In the genomic region with DNA sequence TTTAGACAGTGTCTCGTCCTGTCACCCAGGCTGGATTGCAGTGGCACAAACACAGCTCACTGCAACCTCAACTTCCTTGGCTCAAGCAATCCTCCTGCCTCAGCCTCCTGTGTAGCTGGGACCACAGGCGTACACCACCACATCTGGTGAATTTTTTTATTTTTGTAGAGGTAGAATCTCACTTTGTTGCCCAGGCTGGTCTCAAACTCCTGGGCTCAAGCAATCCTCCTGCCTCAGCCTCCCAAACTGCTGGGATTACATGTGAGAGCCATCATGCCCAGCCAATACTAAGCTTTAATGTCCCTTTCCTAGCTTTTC, we compare ENCODE assay signal across 1 cellular context.
A peak's percentile ranks its signal among the peaks of the same experiment; 100 is the strongest.
TF ChIP-seq lines count a peak whose summit lies in the region.
"Not testable (repeated sequence)": the region's sequence is repeated elsewhere in the genome, so short reads cannot be mapped to it uniquely, and the experiment has no call there.

No MANE protein-coding gene starts in this region.

TF ChIP-seq in K562, 482 proteins besides CTCF, POLR2A, EP300 and RAD21:
- TF ChIP-seq HDAC2 (IDR thresholded peaks at IDR 0.05) = 0 out of 2 replicates have a peak, but pooled peaks have one; percentile 5
- 0 out of 2 replicates have a peak, but pooled peaks have one; percentile 61 for TF ChIP-seq HDGF (IDR thresholded peaks at IDR 0.05)
- not testable (repeated sequence) for TF ChIP-seq ATF1 (CRISPR knock-in tag; IDR thresholded peaks at IDR 0.05)
- 0 out of 2 replicates have a peak, but pooled peaks have one; percentile 37 for TF ChIP-seq ATF1 (tag; IDR thresholded peaks at IDR 0.05)
- peak; percentile 32; the same call in 1 of the 2 replicates for TF ChIP-seq BCOR (IDR thresholded peaks at IDR 0.05)
- 0 out of 2 replicates have a peak, but pooled peaks have one; percentile 42 for TF ChIP-seq L3MBTL2 (IDR thresholded peaks at IDR 0.05)
- peak in 1 of 2 experiments; percentile 38; a peak in 1 of 4 replicates for TF ChIP-seq NRF1 (conservative IDR thresholded peaks at IDR 0.05 in 1 of 2, IDR thresholded peaks at IDR 0.05 in 1 of 2)
- TF ChIP-seq ELF4 (CRISPR knock-in tag; IDR thresholded peaks at IDR 0.05) = 0 out of 2 replicates have a peak, but pooled peaks have one; percentile 1
- TF ChIP-seq, protein P1, sequence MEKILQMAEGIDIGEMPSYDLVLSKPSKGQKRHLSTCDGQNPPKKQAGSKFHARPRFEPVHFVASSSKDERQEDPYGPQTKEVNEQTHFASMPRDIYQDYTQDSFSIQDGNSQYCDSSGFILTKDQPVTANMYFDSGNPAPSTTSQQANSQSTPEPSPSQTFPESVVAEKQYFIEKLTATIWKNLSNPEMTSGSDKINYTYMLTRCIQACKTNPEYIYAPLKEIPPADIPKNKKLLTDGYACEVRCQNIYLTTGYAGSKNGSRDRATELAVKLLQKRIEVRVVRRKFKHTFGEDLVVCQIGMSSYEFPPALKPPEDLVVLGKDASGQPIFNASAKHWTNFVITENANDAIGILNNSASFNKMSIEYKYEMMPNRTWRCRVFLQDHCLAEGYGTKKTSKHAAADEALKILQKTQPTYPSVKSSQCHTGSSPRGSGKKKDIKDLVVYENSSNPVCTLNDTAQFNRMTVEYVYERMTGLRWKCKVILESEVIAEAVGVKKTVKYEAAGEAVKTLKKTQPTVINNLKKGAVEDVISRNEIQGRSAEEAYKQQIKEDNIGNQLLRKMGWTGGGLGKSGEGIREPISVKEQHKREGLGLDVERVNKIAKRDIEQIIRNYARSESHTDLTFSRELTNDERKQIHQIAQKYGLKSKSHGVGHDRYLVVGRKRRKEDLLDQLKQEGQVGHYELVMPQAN (IDR thresholded peaks at IDR 0.05; ENCODE audit: borderline replicate concordance) = peak; percentile 41; the same call in 1 of the 2 replicates
- 0 out of 2 replicates have a peak, but pooled peaks have one; percentile 0 for TF ChIP-seq SOX6 (IDR thresholded peaks at IDR 0.05)
- TF ChIP-seq, protein P2, sequence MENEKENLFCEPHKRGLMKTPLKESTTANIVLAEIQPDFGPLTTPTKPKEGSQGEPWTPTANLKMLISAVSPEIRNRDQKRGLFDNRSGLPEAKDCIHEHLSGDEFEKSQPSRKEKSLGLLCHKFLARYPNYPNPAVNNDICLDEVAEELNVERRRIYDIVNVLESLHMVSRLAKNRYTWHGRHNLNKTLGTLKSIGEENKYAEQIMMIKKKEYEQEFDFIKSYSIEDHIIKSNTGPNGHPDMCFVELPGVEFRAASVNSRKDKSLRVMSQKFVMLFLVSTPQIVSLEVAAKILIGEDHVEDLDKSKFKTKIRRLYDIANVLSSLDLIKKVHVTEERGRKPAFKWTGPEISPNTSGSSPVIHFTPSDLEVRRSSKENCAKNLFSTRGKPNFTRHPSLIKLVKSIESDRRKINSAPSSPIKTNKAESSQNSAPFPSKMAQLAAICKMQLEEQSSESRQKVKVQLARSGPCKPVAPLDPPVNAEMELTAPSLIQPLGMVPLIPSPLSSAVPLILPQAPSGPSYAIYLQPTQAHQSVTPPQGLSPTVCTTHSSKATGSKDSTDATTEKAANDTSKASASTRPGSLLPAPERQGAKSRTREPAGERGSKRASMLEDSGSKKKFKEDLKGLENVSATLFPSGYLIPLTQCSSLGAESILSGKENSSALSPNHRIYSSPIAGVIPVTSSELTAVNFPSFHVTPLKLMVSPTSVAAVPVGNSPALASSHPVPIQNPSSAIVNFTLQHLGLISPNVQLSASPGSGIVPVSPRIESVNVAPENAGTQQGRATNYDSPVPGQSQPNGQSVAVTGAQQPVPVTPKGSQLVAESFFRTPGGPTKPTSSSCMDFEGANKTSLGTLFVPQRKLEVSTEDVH (IDR thresholded peaks at IDR 0.05; ENCODE audit: low read depth, partially characterized antibody) = peak; percentile 2
- 0 out of 2 replicates have a peak, but pooled peaks have one; percentile 28 for TF ChIP-seq SMAD4 (CRISPR knock-in tag; conservative IDR thresholded peaks at IDR 0.05)
- TF ChIP-seq MAZ (CRISPR knock-in tag; conservative IDR thresholded peaks at IDR 0.05 in 1 of 2, IDR thresholded peaks at IDR 0.05 in 1 of 2) = 0 out of 4 replicates have a peak, but pooled peaks of 1 of the 2 experiments have one; percentile 29
